ENCODE assay signal across 1 cellular context in the genomic region with DNA sequence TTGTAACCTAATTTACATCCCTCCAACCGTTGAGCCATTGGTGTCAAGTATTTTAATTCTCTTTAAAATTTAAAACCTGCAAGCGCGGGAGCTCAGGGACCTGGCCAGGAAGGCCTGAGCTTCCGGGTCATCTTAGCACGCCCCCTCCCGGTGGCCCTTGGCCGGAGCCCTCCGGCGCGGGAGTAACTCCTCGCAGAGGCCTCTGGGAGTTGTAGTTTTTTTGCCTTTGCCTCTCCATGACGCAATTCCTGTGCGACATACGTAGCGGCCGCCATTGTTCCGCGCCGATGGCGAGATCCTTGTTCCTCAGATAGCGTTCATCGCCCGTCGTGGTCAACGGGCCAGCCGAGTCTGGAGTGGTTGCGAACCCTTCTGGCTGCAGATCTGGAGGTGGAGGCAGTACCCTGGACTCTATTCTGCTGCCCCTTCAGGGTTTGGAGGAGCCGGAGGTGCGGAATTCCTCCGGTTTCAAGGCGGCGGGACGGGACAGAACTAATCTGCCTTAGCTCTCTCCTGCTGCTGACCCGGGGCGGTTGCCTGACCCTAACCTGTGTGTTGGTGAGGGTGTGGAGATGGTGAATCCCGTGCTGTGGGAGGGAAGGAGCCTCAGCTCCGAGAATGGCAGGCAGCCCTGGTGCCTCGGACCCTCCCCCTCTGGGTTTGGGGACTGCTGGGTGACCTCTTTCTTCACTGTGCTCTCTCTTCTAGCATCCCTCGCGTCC.
TF ChIP-seq lines count a peak whose summit lies in the region.

TSS of gene ZNF268 (plus strand) at position 258 of the 722 bp plus-strand sequence. CDS start 503 bp downstream, outside the sequence.

TF ChIP-seq in HepG2, 621 proteins besides CTCF, POLR2A, EP300 and RAD21 (continued from another document):
- TF ChIP-seq ZNF605 (CRISPR knock-in tag; IDR thresholded peaks at IDR 0.05), result peak; percentile 68; the same call in 1 of the 2 replicates
- 0 out of 2 replicates have a peak, but pooled peaks have one; percentile 27 for TF ChIP-seq ZNF572 (CRISPR knock-in tag; IDR thresholded peaks at IDR 0.05)
- TF ChIP-seq HCFC1 (IDR thresholded peaks at IDR 0.05; ENCODE audit: low read depth, low read length), result peak; percentile 98
- peak; percentile 83 for TF ChIP-seq ETV5 (CRISPR knock-in tag; IDR thresholded peaks at IDR 0.05; ENCODE audit: borderline replicate concordance)
- TF ChIP-seq, protein P1, sequence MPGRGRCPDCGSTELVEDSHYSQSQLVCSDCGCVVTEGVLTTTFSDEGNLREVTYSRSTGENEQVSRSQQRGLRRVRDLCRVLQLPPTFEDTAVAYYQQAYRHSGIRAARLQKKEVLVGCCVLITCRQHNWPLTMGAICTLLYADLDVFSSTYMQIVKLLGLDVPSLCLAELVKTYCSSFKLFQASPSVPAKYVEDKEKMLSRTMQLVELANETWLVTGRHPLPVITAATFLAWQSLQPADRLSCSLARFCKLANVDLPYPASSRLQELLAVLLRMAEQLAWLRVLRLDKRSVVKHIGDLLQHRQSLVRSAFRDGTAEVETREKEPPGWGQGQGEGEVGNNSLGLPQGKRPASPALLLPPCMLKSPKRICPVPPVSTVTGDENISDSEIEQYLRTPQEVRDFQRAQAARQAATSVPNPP (CRISPR knock-in tag; IDR thresholded peaks at IDR 0.05), result no peak
- TF ChIP-seq RNF219 (CRISPR knock-in tag; IDR thresholded peaks at IDR 0.05), result 0 out of 2 replicates have a peak, but pooled peaks have one; percentile 55
- TF ChIP-seq ZNF687 (CRISPR knock-in tag; IDR thresholded peaks at IDR 0.05), result peak; percentile 68
- TF ChIP-seq ZNF781 (CRISPR knock-in tag; IDR thresholded peaks at IDR 0.05; ENCODE audit: borderline replicate concordance, not compliant biosample characterization), result no peak
- TF ChIP-seq HOXA9 (CRISPR knock-in tag; IDR thresholded peaks at IDR 0.05; ENCODE audit: borderline replicate concordance), result no peak
- TF ChIP-seq ZNF230 (CRISPR knock-in tag; IDR thresholded peaks at IDR 0.05), result 0 out of 2 replicates have a peak, but pooled peaks have one; percentile 55
- no peak for TF ChIP-seq ZNF75D (CRISPR knock-in tag; IDR thresholded peaks at IDR 0.05; ENCODE audit: borderline replicate concordance)
- TF ChIP-seq, protein P2, sequence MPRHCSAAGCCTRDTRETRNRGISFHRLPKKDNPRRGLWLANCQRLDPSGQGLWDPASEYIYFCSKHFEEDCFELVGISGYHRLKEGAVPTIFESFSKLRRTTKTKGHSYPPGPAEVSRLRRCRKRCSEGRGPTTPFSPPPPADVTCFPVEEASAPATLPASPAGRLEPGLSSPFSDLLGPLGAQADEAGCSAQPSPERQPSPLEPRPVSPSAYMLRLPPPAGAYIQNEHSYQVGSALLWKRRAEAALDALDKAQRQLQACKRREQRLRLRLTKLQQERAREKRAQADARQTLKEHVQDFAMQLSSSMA (CRISPR knock-in tag; IDR thresholded peaks at IDR 0.05), result 0 out of 2 replicates have a peak, but pooled peaks have one; percentile 34
- peak; percentile 91 for TF ChIP-seq ZFP91 (CRISPR knock-in tag; IDR thresholded peaks at IDR 0.05; ENCODE audit: borderline replicate concordance)
- TF ChIP-seq ZBTB40 (IDR thresholded peaks at IDR 0.05), result no peak
- TF ChIP-seq ZBTB40 (CRISPR knock-in tag; IDR thresholded peaks at IDR 0.05), result peak; percentile 79; the same call in 1 of the 2 replicates
- TF ChIP-seq, protein P3, sequence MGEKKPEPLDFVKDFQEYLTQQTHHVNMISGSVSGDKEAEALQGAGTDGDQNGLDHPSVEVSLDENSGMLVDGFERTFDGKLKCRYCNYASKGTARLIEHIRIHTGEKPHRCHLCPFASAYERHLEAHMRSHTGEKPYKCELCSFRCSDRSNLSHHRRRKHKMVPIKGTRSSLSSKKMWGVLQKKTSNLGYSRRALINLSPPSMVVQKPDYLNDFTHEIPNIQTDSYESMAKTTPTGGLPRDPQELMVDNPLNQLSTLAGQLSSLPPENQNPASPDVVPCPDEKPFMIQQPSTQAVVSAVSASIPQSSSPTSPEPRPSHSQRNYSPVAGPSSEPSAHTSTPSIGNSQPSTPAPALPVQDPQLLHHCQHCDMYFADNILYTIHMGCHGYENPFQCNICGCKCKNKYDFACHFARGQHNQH (CRISPR knock-in tag; IDR thresholded peaks at IDR 0.05), result peak; percentile 72; the same call in 1 of the 2 replicates
- TF ChIP-seq PCBP1 (IDR thresholded peaks at IDR 0.05; ENCODE audit: borderline replicate concordance, low read depth, low read length), result 0 out of 2 replicates have a peak, but pooled peaks have one; percentile 59
- TF ChIP-seq KDM5A (IDR thresholded peaks at IDR 0.05; ENCODE audit: borderline replicate concordance, low read length), result peak; percentile 98
